In the genomic region with DNA sequence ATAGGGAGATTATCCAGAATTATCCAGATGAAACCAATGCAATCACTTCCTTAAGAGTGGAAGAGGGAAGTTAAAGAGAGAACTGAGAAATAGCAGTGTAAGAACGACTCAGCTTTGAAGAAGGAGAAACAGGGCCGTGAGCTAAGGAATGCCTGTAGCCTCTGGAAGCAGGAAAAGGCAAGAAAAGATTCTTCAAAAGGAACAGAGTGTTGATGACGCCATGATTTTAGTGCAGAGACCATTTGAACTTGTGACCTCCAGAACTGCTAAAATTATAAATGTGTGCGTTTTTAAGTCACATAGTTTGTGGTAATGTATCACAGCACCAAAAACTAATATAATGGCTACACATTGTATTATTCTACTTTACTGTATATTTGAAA, we compare ENCODE assay signal across 1 cellular context.
TF ChIP-seq lines count a peak whose summit lies in the region.

No MANE protein-coding gene starts in this region.

TF ChIP-seq in K562, 482 proteins besides CTCF, POLR2A, EP300 and RAD21 (continued from another document and continues in another):
- TF ChIP-seq ZBTB40 (IDR thresholded peaks at IDR 0.05), result peak; percentile 42
- TF ChIP-seq ZBTB40 (CRISPR knock-in tag; IDR thresholded peaks at IDR 0.05), result no peak
- TF ChIP-seq SMAD3 (CRISPR knock-in tag; conservative IDR thresholded peaks at IDR 0.05), result peak; percentile 22; the same call in 1 of the 2 replicates
- 0 out of 2 replicates have a peak, but pooled peaks have one; percentile 30 for TF ChIP-seq MECOM (CRISPR knock-in tag; IDR thresholded peaks at IDR 0.05)
- TF ChIP-seq BCLAF1 (IDR thresholded peaks at IDR 0.05; ENCODE audit: borderline replicate concordance in 1 of 2, control insufficient read depth in 1 of 2, low read depth in 2 of 2, low read length in 1 of 2), result no peak
- no peak for TF ChIP-seq KLF10 (CRISPR knock-in tag; IDR thresholded peaks at IDR 0.05)
- TF ChIP-seq CBFB (CRISPR knock-in tag; IDR thresholded peaks at IDR 0.05), result no peak
- no peak for TF ChIP-seq BRD9 (IDR thresholded peaks at IDR 0.05; ENCODE audit: low read depth, partially characterized antibody)
- TF ChIP-seq, protein P1, sequence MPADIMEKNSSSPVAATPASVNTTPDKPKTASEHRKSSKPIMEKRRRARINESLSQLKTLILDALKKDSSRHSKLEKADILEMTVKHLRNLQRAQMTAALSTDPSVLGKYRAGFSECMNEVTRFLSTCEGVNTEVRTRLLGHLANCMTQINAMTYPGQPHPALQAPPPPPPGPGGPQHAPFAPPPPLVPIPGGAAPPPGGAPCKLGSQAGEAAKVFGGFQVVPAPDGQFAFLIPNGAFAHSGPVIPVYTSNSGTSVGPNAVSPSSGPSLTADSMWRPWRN (IDR thresholded peaks at IDR 0.05; ENCODE audit: low read depth), result no peak
- TF ChIP-seq, protein P2, sequence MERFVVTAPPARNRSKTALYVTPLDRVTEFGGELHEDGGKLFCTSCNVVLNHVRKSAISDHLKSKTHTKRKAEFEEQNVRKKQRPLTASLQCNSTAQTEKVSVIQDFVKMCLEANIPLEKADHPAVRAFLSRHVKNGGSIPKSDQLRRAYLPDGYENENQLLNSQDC (CRISPR knock-in tag; IDR thresholded peaks at IDR 0.05), result 0 out of 2 replicates have a peak, but pooled peaks have one; percentile 27
- TF ChIP-seq, protein P3, sequence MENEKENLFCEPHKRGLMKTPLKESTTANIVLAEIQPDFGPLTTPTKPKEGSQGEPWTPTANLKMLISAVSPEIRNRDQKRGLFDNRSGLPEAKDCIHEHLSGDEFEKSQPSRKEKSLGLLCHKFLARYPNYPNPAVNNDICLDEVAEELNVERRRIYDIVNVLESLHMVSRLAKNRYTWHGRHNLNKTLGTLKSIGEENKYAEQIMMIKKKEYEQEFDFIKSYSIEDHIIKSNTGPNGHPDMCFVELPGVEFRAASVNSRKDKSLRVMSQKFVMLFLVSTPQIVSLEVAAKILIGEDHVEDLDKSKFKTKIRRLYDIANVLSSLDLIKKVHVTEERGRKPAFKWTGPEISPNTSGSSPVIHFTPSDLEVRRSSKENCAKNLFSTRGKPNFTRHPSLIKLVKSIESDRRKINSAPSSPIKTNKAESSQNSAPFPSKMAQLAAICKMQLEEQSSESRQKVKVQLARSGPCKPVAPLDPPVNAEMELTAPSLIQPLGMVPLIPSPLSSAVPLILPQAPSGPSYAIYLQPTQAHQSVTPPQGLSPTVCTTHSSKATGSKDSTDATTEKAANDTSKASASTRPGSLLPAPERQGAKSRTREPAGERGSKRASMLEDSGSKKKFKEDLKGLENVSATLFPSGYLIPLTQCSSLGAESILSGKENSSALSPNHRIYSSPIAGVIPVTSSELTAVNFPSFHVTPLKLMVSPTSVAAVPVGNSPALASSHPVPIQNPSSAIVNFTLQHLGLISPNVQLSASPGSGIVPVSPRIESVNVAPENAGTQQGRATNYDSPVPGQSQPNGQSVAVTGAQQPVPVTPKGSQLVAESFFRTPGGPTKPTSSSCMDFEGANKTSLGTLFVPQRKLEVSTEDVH (IDR thresholded peaks at IDR 0.05; ENCODE audit: low read depth, partially characterized antibody), result peak; percentile 7
- no peak for TF ChIP-seq LCOR (CRISPR knock-in tag; IDR thresholded peaks at IDR 0.05)
- no peak for TF ChIP-seq EZH2 (IDR thresholded peaks at IDR 0.05; ENCODE audit: borderline replicate concordance, low read depth, low read length)
- TF ChIP-seq YY1 (IDR thresholded peaks at IDR 0.05; ENCODE audit: borderline replicate concordance in 1 of 3, control insufficient read depth in 1 of 3, extremely low read depth in 1 of 3, insufficient read depth in 3 of 3, insufficient read length in 1 of 3, insufficient replicate concordance in 2 of 3, low read depth in 1 of 3, low read length in 2 of 3), result no peak
- TF ChIP-seq ZNF24 (IDR thresholded peaks at IDR 0.05), result no peak
- TF ChIP-seq SMC3 (conservative IDR thresholded peaks at IDR 0.05; ENCODE audit: insufficient read depth, low read depth, low read length), result no peak
- peak; percentile 26 for TF ChIP-seq RBBP5 (IDR thresholded peaks at IDR 0.05; ENCODE audit: borderline replicate concordance, insufficient read depth, low read length, poor library complexity, severe bottlenecking)
- TF ChIP-seq ZNF263 (CRISPR knock-in tag; IDR thresholded peaks at IDR 0.05; ENCODE audit: borderline replicate concordance), result no peak
- TF ChIP-seq ZNF175 (CRISPR knock-in tag; IDR thresholded peaks at IDR 0.05; ENCODE audit: low read depth), result no peak
- TF ChIP-seq ZBTB8A (IDR thresholded peaks at IDR 0.05; ENCODE audit: partially characterized antibody), result peak; percentile 11
- TF ChIP-seq NCOR1 (IDR thresholded peaks at IDR 0.05), result no peak
- TF ChIP-seq ASH1L (IDR thresholded peaks at IDR 0.05; ENCODE audit: borderline replicate concordance, low read depth, partially characterized antibody), result peak; percentile 7
- TF ChIP-seq DMBX1 (CRISPR knock-in tag; IDR thresholded peaks at IDR 0.05; ENCODE audit: borderline replicate concordance), result no peak
- no peak for TF ChIP-seq CREB1 (IDR thresholded peaks at IDR 0.05)
- no peak for TF ChIP-seq CREB1 (CRISPR knock-in tag; IDR thresholded peaks at IDR 0.05)
- 0 out of 2 replicates have a peak, but pooled peaks have one; percentile 13 for TF ChIP-seq JUND (IDR thresholded peaks at IDR 0.05; ENCODE audit: borderline replicate concordance, low read depth, low read length)
- TF ChIP-seq JUND (tag; IDR thresholded peaks at IDR 0.05; ENCODE audit: borderline replicate concordance, low read depth, low read length), result no peak; the same call in 2 of the 3 replicates
- no peak for TF ChIP-seq NCOA4 (IDR thresholded peaks at IDR 0.05; ENCODE audit: partially characterized antibody)
- TF ChIP-seq IRF2 (CRISPR knock-in tag; IDR thresholded peaks at IDR 0.05), result no peak
- no peak for TF ChIP-seq ZNF140 (CRISPR knock-in tag; IDR thresholded peaks at IDR 0.05)
- TF ChIP-seq, protein P4, sequence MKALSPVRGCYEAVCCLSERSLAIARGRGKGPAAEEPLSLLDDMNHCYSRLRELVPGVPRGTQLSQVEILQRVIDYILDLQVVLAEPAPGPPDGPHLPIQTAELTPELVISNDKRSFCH (CRISPR knock-in tag; IDR thresholded peaks at IDR 0.05), result no peak
- TF ChIP-seq, protein P4 (tag; IDR thresholded peaks at IDR 0.05), result peak; percentile 83
- no peak for TF ChIP-seq MCM2 (IDR thresholded peaks at IDR 0.05; ENCODE audit: low read depth)
- peak; percentile 12; the same call in 1 of the 2 replicates for TF ChIP-seq ZKSCAN3 (CRISPR knock-in tag; IDR thresholded peaks at IDR 0.05)
- TF ChIP-seq, protein P5, sequence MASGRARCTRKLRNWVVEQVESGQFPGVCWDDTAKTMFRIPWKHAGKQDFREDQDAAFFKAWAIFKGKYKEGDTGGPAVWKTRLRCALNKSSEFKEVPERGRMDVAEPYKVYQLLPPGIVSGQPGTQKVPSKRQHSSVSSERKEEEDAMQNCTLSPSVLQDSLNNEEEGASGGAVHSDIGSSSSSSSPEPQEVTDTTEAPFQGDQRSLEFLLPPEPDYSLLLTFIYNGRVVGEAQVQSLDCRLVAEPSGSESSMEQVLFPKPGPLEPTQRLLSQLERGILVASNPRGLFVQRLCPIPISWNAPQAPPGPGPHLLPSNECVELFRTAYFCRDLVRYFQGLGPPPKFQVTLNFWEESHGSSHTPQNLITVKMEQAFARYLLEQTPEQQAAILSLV (tag; IDR thresholded peaks at IDR 0.05), result peak; percentile 64
- 0 out of 2 replicates have a peak, but pooled peaks have one; percentile 19 for TF ChIP-seq SPI1 (IDR thresholded peaks at IDR 0.05; ENCODE audit: borderline replicate concordance, low read depth, low read length)
- TF ChIP-seq, protein P6, sequence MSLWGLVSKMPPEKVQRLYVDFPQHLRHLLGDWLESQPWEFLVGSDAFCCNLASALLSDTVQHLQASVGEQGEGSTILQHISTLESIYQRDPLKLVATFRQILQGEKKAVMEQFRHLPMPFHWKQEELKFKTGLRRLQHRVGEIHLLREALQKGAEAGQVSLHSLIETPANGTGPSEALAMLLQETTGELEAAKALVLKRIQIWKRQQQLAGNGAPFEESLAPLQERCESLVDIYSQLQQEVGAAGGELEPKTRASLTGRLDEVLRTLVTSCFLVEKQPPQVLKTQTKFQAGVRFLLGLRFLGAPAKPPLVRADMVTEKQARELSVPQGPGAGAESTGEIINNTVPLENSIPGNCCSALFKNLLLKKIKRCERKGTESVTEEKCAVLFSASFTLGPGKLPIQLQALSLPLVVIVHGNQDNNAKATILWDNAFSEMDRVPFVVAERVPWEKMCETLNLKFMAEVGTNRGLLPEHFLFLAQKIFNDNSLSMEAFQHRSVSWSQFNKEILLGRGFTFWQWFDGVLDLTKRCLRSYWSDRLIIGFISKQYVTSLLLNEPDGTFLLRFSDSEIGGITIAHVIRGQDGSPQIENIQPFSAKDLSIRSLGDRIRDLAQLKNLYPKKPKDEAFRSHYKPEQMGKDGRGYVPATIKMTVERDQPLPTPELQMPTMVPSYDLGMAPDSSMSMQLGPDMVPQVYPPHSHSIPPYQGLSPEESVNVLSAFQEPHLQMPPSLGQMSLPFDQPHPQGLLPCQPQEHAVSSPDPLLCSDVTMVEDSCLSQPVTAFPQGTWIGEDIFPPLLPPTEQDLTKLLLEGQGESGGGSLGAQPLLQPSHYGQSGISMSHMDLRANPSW (CRISPR knock-in tag; IDR thresholded peaks at IDR 0.05), result 0 out of 2 replicates have a peak, but pooled peaks have one; percentile 31
- TF ChIP-seq PHF20 (IDR thresholded peaks at IDR 0.05; ENCODE audit: partially characterized antibody), result no peak
- 0 out of 2 replicates have a peak, but pooled peaks have one; percentile 4 for TF ChIP-seq KLF6 (CRISPR knock-in tag; IDR thresholded peaks at IDR 0.05; ENCODE audit: borderline replicate concordance)
